In the genomic region with DNA sequence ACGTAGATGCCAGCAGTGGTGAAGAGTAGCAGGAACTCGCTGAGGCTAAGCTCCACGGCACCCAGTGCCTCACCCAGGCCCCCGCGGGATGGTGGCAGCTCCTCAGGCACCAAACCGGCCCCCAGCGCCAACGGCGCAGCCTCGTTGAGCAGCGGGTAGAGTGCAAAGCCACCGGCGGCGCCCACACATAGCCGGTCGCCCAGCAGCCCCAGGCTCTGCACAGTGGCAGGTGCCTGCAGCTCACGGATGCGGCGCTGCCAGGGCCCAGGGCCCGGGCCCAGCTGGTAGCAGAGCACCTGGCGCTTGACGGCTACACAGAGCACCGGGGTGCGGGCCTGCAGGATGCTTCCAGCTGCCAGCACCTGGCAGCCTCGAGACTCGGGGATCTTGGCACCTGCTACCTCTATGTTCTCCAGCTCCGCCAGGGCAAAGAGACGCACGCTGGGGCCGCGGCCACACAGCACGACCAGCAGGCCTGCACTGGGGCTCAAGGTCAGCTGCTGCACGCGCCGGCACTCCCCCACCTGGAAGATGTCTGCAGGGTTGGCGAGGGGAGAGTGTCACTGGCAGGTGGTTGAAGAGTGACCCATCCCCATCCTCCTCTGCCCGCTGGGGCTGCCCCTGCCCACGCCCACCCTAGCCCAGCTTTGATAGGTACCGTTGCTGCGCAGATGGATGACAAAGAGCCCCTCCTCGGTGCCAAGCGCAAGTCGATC, we compare ENCODE assay signal across 27 cellular contexts.
"Had no signal": no experiment of that assay in that cellular context is flagged by ENCODE, and none has a peak within 500 bp of the region (broad histone marks: within the 10 kb centered on the region; RNA-seq: fewer than 3 reads in every experiment).

No MANE protein-coding gene starts in this region.

- H3K4me1 ChIP-seq: left lung, lower lobe of right lung, right atrium auricular region, right lobe of liver, thyroid gland, transverse colon, upper lobe of left lung had no signal

- H3K36me3 ChIP-seq: neutrophil, ovary, right atrium auricular region, right lobe of liver had no signal

- H3K4me1 Mint-ChIP-seq: nephron; neural crest cell; stimulated activated memory B cell treated with anti-CD40 and anti-IgM and Interleukin-4, amounts not matched to agents 10 μg/mL and 1 μg/mL and 100 μg/mL, for 72 hours; stimulated activated naive CD8-positive, alpha-beta T cell treated with anti-CD3 and anti-CD28 coated beads, Interleukin-15, amount 100 ng/mL, for 72 hours had no signal

- H3K9me3 ChIP-seq: left lung, lower lobe of right lung, neutrophil, ovary, right atrium auricular region, right lobe of liver, thyroid gland, transverse colon, upper lobe of left lung had no signal

- H3K4me3 Mint-ChIP-seq: naive thymus-derived CD8-positive, alpha-beta T cell; nephron; neural crest cell; stimulated activated memory B cell treated with anti-CD40 and anti-IgM and Interleukin-4, amounts not matched to agents 10 μg/mL and 1 μg/mL and 100 μg/mL, for 72 hours; stimulated activated naive CD8-positive, alpha-beta T cell treated with anti-CD3 and anti-CD28 coated beads, Interleukin-15, amount 100 ng/mL, for 72 hours had no signal

- H3K27ac Mint-ChIP-seq: nephron; progenitor cell of endocrine pancreas; stimulated activated naive CD8-positive, alpha-beta T cell treated with anti-CD3 and anti-CD28 coated beads, Interleukin-15, amount 100 ng/mL, for 72 hours had no signal

- ATAC-seq: left colon; left lung; lower lobe of right lung; naive thymus-derived CD8-positive, alpha-beta T cell; right lobe of liver; stimulated activated memory B cell treated with anti-CD40 and anti-IgM and Interleukin-4, amounts not matched to agents 10 μg/mL and 1 μg/mL and 100 μg/mL, for 72 hours; stimulated activated naive CD8-positive, alpha-beta T cell treated with anti-CD3 and anti-CD28 coated beads, Interleukin-15, amount 100 ng/mL, for 72 hours had no signal

- DNase-seq: hippocampal formation; kidney; left colon; left lung; lower lobe of right lung; mammary epithelial cell; mesenchymal stem cell; occipital lobe; ovary; right lobe of liver; stimulated activated CD4-positive, alpha-beta T cell treated with anti-CD3 and anti-CD28 coated beads, Interleukin-1b, Interleukin-23, amount 100 ng/mL, for 48 hours; stimulated activated CD4-positive, alpha-beta T cell treated with anti-CD3 and anti-CD28 coated beads, Interleukin-2, amount 100 ng/mL, for 48 hours; stimulated activated CD4-positive, alpha-beta T cell treated with anti-CD3 and anti-CD28 coated beads, Interleukin-4, amount 100 ng/mL, for 4 hours; stimulated activated CD8-positive, alpha-beta memory T cell treated with anti-CD3 and anti-CD28 coated beads, Interleukin-4, amount 100 ng/mL, for 48 hours; stimulated activated naive CD4-positive, alpha-beta T cell treated with Interleukin-2 at 50 U/mL for 16 hours; stimulated activated naive CD8-positive, alpha-beta T cell treated with anti-CD3 and anti-CD28 coated beads, Interleukin-15, amount 100 ng/mL, for 72 hours; thyroid gland; transverse colon had no signal

- H3K27me3 Mint-ChIP-seq: naive thymus-derived CD8-positive, alpha-beta T cell; progenitor cell of endocrine pancreas; stimulated activated memory B cell treated with anti-CD40 and anti-IgM and Interleukin-4, amounts not matched to agents 10 μg/mL and 1 μg/mL and 100 μg/mL, for 72 hours; stimulated activated naive CD8-positive, alpha-beta T cell treated with anti-CD3 and anti-CD28 coated beads, Interleukin-15, amount 100 ng/mL, for 72 hours had no signal

- H3K27me3 ChIP-seq: left lung, neutrophil, ovary, right atrium auricular region, right lobe of liver, thyroid gland, transverse colon, upper lobe of left lung had no signal

- H3K9me3 Mint-ChIP-seq: naive thymus-derived CD8-positive, alpha-beta T cell; nephron; neural crest cell; stimulated activated memory B cell treated with anti-CD40 and anti-IgM and Interleukin-4, amounts not matched to agents 10 μg/mL and 1 μg/mL and 100 μg/mL, for 72 hours; stimulated activated naive CD8-positive, alpha-beta T cell treated with anti-CD3 and anti-CD28 coated beads, Interleukin-15, amount 100 ng/mL, for 72 hours had no signal

- H3K27ac ChIP-seq: left lung, lower lobe of right lung, neutrophil, ovary, right atrium auricular region, right lobe of liver, thyroid gland, transverse colon, upper lobe of left lung had no signal

- H3K4me3 ChIP-seq: left lung, lower lobe of right lung, ovary, right atrium auricular region, right lobe of liver, smooth muscle cell, thyroid gland, transverse colon, upper lobe of left lung had no signal
